Comparison of ENCODE assay signal across 2 cellular contexts in the genomic region with DNA sequence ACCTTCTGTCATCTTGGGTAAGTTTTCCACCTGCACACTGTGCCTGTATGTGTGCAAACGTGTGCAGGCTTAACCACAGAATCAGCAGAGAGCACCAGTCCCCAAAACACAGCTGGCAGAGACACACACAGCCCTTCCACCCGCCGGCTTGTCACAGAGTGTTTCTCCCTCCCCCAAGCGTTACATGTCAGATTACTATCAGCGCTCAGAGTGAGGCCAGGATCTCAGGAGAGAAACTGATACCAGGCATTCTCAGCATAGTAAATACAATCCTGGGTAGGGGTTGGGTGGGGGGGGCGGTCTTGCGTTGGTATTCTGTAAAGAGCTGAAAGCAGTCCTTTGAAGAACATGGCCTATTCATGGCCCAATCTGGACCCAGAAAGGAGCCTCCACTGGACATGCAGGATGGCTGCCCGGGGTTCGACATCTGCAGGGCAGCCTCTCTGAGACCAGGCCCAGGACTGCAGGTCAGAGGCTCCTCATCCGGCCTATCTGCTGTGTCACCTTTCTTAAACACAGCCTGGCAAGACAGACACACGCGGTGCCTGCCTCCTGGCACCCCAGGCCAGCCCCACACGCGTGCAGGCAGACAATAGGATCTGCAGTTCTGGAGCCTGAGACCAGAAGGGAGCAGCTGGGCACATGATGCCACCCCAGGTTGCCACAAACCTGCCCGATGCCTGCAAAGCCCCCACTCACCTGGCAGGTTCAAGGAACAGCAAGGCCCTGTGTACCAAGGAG.
TF ChIP-seq lines count a peak whose summit lies in the region.

No MANE protein-coding gene starts in this region.

TF ChIP-seq in A549, 52 proteins besides CTCF, POLR2A, EP300 and RAD21 (continued from another document):
- TF ChIP-seq, protein P1, sequence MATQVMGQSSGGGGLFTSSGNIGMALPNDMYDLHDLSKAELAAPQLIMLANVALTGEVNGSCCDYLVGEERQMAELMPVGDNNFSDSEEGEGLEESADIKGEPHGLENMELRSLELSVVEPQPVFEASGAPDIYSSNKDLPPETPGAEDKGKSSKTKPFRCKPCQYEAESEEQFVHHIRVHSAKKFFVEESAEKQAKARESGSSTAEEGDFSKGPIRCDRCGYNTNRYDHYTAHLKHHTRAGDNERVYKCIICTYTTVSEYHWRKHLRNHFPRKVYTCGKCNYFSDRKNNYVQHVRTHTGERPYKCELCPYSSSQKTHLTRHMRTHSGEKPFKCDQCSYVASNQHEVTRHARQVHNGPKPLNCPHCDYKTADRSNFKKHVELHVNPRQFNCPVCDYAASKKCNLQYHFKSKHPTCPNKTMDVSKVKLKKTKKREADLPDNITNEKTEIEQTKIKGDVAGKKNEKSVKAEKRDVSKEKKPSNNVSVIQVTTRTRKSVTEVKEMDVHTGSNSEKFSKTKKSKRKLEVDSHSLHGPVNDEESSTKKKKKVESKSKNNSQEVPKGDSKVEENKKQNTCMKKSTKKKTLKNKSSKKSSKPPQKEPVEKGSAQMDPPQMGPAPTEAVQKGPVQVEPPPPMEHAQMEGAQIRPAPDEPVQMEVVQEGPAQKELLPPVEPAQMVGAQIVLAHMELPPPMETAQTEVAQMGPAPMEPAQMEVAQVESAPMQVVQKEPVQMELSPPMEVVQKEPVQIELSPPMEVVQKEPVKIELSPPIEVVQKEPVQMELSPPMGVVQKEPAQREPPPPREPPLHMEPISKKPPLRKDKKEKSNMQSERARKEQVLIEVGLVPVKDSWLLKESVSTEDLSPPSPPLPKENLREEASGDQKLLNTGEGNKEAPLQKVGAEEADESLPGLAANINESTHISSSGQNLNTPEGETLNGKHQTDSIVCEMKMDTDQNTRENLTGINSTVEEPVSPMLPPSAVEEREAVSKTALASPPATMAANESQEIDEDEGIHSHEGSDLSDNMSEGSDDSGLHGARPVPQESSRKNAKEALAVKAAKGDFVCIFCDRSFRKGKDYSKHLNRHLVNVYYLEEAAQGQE (IDR thresholded peaks at IDR 0.05) = no peak
- TF ChIP-seq CHD4 (IDR thresholded peaks at IDR 0.05; ENCODE audit: borderline replicate concordance) (no peak), POLR2AphosphoS2 (conservative IDR thresholded peaks at IDR 0.05; ENCODE audit: low read length) (no peak), MYC (IDR thresholded peaks at IDR 0.05; ENCODE audit: borderline replicate concordance, low read length) (no peak), SREBF2 (IDR thresholded peaks at IDR 0.05) (no peak), CBX8 (IDR thresholded peaks at IDR 0.05) (no peak)
- TF ChIP-seq, protein P2, sequence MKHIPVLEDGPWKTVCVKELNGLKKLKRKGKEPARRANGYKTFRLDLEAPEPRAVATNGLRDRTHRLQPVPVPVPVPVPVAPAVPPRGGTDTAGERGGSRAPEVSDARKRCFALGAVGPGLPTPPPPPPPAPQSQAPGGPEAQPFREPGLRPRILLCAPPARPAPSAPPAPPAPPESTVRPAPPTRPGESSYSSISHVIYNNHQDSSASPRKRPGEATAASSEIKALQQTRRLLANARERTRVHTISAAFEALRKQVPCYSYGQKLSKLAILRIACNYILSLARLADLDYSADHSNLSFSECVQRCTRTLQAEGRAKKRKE (CRISPR knock-in tag; IDR thresholded peaks at IDR 0.05; ENCODE audit: low read depth) = no peak
- TF ChIP-seq, protein P3, sequence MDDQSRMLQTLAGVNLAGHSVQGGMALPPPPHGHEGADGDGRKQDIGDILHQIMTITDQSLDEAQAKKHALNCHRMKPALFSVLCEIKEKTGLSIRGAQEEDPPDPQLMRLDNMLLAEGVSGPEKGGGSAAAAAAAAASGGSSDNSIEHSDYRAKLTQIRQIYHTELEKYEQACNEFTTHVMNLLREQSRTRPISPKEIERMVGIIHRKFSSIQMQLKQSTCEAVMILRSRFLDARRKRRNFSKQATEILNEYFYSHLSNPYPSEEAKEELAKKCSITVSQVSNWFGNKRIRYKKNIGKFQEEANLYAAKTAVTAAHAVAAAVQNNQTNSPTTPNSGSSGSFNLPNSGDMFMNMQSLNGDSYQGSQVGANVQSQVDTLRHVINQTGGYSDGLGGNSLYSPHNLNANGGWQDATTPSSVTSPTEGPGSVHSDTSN (IDR thresholded peaks at IDR 0.05) = no peak
- TF ChIP-seq, protein P4, sequence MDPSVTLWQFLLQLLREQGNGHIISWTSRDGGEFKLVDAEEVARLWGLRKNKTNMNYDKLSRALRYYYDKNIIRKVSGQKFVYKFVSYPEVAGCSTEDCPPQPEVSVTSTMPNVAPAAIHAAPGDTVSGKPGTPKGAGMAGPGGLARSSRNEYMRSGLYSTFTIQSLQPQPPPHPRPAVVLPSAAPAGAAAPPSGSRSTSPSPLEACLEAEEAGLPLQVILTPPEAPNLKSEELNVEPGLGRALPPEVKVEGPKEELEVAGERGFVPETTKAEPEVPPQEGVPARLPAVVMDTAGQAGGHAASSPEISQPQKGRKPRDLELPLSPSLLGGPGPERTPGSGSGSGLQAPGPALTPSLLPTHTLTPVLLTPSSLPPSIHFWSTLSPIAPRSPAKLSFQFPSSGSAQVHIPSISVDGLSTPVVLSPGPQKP (IDR thresholded peaks at IDR 0.05; ENCODE audit: low read depth, low read length) = no peak

TF ChIP-seq in IMR-90, 13 proteins besides CTCF, POLR2A, EP300 and RAD21 (continued from another document):
- TF ChIP-seq, protein P4 (IDR thresholded peaks at IDR 0.05; ENCODE audit: borderline replicate concordance, low read depth, low read length) = no peak
- no peak for TF ChIP-seq FOS (IDR thresholded peaks at IDR 0.05; ENCODE audit: low read depth, low read length)
- no peak for TF ChIP-seq CHD1 (IDR thresholded peaks at IDR 0.05; ENCODE audit: low read depth, low read length)
- TF ChIP-seq MXI1 (IDR thresholded peaks at IDR 0.05; ENCODE audit: borderline replicate concordance, low read depth, low read length) = no peak
- TF ChIP-seq RCOR1 (IDR thresholded peaks at IDR 0.05; ENCODE audit: insufficient replicate concordance, low read length) = no peak
- TF ChIP-seq RFX5 (IDR thresholded peaks at IDR 0.05; ENCODE audit: low read depth, low read length) = no peak
- no peak for TF ChIP-seq SMC3 (IDR thresholded peaks at IDR 0.05; ENCODE audit: low read depth, low read length)
- no peak for TF ChIP-seq MAFK (IDR thresholded peaks at IDR 0.05; ENCODE audit: low read depth, low read length)
- TF ChIP-seq, protein P5, sequence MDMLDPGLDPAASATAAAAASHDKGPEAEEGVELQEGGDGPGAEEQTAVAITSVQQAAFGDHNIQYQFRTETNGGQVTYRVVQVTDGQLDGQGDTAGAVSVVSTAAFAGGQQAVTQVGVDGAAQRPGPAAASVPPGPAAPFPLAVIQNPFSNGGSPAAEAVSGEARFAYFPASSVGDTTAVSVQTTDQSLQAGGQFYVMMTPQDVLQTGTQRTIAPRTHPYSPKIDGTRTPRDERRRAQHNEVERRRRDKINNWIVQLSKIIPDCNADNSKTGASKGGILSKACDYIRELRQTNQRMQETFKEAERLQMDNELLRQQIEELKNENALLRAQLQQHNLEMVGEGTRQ (IDR thresholded peaks at IDR 0.05; ENCODE audit: low read depth, low read length) = no peak
- no peak for TF ChIP-seq CEBPB (IDR thresholded peaks at IDR 0.05; ENCODE audit: low read depth, low read length)
